8 cellular contexts compared by ENCODE assay signal in the genomic region with DNA sequence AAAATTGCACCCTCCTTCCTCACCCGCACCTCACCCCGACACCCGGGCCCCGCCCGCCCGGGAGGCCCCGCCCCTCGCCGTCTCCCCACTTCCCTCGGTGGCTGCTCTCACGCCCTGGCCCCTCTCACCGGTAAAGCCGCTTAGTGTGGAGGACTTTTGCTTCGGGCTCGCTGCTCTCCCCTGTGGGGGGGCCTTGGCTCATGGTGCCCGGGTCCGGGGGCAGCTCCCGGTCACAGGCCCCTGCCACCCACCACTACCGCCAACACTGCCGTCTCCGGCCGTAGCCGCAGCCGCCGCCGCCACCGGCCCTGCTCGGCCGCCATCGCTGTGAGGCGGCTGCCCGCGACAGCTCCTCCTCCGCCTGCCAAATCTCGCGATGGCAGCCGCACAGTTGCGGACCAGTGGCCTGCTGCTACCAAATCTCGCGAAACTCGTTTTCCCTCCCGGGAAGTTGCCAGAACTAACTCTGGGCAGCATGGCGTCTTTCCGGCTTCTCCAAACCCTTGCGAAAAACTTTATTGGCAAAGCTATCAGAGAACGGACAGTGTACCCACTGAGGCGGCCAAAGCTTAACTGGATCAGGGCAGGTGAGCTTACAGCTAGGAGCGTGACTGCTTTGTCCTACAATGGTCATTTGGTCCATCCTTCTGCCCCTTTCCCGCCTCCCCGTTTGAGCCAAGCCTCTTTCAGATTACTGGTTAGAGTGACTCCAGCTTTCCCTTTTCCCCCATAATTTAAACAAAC. TPM values are rescaled to one million over a fixed set of nuclear protein-coding genes. Genes with fewer than 3 reads are reported as not detected.
DNase-seq lines count a peak whose midpoint lies in the region; ATAC-seq, FAIRE-seq and TF ChIP-seq lines count a peak whose summit lies in the region.

A gene with protein sequence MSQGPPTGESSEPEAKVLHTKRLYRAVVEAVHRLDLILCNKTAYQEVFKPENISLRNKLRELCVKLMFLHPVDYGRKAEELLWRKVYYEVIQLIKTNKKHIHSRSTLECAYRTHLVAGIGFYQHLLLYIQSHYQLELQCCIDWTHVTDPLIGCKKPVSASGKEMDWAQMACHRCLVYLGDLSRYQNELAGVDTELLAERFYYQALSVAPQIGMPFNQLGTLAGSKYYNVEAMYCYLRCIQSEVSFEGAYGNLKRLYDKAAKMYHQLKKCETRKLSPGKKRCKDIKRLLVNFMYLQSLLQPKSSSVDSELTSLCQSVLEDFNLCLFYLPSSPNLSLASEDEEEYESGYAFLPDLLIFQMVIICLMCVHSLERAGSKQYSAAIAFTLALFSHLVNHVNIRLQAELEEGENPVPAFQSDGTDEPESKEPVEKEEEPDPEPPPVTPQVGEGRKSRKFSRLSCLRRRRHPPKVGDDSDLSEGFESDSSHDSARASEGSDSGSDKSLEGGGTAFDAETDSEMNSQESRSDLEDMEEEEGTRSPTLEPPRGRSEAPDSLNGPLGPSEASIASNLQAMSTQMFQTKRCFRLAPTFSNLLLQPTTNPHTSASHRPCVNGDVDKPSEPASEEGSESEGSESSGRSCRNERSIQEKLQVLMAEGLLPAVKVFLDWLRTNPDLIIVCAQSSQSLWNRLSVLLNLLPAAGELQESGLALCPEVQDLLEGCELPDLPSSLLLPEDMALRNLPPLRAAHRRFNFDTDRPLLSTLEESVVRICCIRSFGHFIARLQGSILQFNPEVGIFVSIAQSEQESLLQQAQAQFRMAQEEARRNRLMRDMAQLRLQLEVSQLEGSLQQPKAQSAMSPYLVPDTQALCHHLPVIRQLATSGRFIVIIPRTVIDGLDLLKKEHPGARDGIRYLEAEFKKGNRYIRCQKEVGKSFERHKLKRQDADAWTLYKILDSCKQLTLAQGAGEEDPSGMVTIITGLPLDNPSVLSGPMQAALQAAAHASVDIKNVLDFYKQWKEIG (minus strand): TSS at position 347 of the 744 bp plus-strand sequence. CDS start 145 bp downstream, at position 202.

- POLR2A ChIA-PET in T-cell (lab: Charles Lee): interaction anchor here (0.6 to 1.0 kb wide), 5 partner anchors 10 to 138 kb away, joined by 3 to 6 read pairs (median 3); a partner anchor contains a TSS

- TF ChIP-seq CTCF in type B pancreatic cell (conservative IDR thresholded peaks at IDR 0.05): no peak

- FAIRE-seq in GM12891 (lab: Jason Lieb, UNC): peak; percentile 97

- H3K4me3 Mint-ChIP-seq in T-cell: peak within 1 kb of the TSS; percentile 89 to 97 (median 97)
- peak within 1 kb of the TSS; percentile 93 for H3K4me3 Mint-ChIP-seq in type B pancreatic cell

- ATAC-seq in HG02840 (IDR thresholded peaks at IDR 0.05; ENCODE audit: low FRiP score, unreplicated experiment) (peak; percentile 88), T-cell (replicated peaks in 1 of 4) (peak; percentile 94 to 96 (median 94))

- H3K36me3 Mint-ChIP-seq in T-cell (peaks cover 10% of the 10 kb centered on the region), type B pancreatic cell (peaks cover 12% of the 10 kb centered on the region)

- no peaks in the 10 kb centered on the region for H3K27me3 Mint-ChIP-seq in T-cell
- no peaks in the 10 kb centered on the region for H3K27me3 Mint-ChIP-seq in type B pancreatic cell

- H3K27ac ChIP-seq in adipose tissue (ENCODE audit: low read depth, low read length): no peak within 1 kb of the TSS

- H3K4me1 Mint-ChIP-seq in T-cell: peaks cover 39 to 44% (median 42%) of the 10 kb centered on the region in 3 donors
- H3K4me1 Mint-ChIP-seq in type B pancreatic cell (ENCODE audit: unreplicated experiment): peaks cover 30% of the 10 kb centered on the region

- H3K27ac Mint-ChIP-seq in T-cell (peak within 1 kb of the TSS; percentile 95), type B pancreatic cell (peak within 1 kb of the TSS; percentile 97)

- 0 to 1% (median 0%) methylated on average over 49 to 50 of the region's 50 CpGs for WGBS in adipose tissue, 3 donors

- CTCF ChIA-PET in T-cell (lab: Charles Lee): interaction anchor here (0.5 to 2.0 kb wide), 10 partner anchors 13 to 1518 kb away, joined by 3 to 9 read pairs (median 4); a partner anchor contains a TSS

- no peaks in the 10 kb centered on the region for H3K9me3 Mint-ChIP-seq in T-cell
- no peaks in the 10 kb centered on the region for H3K9me3 Mint-ChIP-seq in type B pancreatic cell

- peak; percentile 90 for TF ChIP-seq POLR2A in GM12891 (IDR thresholded peaks at IDR 0.05; ENCODE audit: low read depth, low read length)

- intact Hi-C loops in cardiac septum (cut with DNase I): loop anchor here (5.0 kb wide), 1 partner anchor 120 kb away; no protein-coding TSS in a partner anchor

- DNase-seq in GM12891 (ENCODE audit: insufficient read length, low spot score) (peak; percentile 90), NCI-H1436 treated with DMSO at 0.1 percent for 48 hours (lab: John Stamatoyannopoulos, UW) (peak; percentile 81), T-cell (peak; percentile 89 to 97 (median 95)), cardiac septum (ENCODE audit: low spot score) (peak; percentile 98), pons (ENCODE audit: low spot score) (peak; percentile 97), type B pancreatic cell (ENCODE audit: extremely low spot score, unreplicated experiment) (peak; percentile 96)

TF ChIP-seq in GM12891, 5 proteins besides CTCF, POLR2A, EP300 and RAD21:
- peak; percentile 48 for TF ChIP-seq SPI1 (IDR thresholded peaks at IDR 0.05; ENCODE audit: low read depth, low read length)
- peak; percentile 91 for TF ChIP-seq TAF1 (IDR thresholded peaks at IDR 0.05; ENCODE audit: low read depth, low read length)
- no peak for TF ChIP-seq PAX5 (IDR thresholded peaks at IDR 0.05; ENCODE audit: insufficient read depth, low read length, severe bottlenecking)
- peak; percentile 72; the same call in 1 of the 2 replicates for TF ChIP-seq POU2F2 (IDR thresholded peaks at IDR 0.05; ENCODE audit: low read depth, low read length)
- peak; percentile 87; the same call in 1 of the 2 replicates for TF ChIP-seq POLR2AphosphoS5 (IDR thresholded peaks at IDR 0.05; ENCODE audit: low read depth, low read length)

RNA-seq across cellular contexts. Expression of the gene that starts here (rescaled TPM):
- 30.6 TPM for polyA plus RNA-seq in GM12891 (2012; ENCODE audit: low read depth, missing spikeins)
- total RNA-seq in T-cell (10 to 100 TPM; 60.5 to 84.2 (median 81.3) TPM), cardiac septum (112 TPM), type B pancreatic cell (ENCODE audit: low replicate concordance) (91.0 and 91.3 TPM in 2 replicates)
- polyA plus RNA-seq in adipose tissue: 10 to 100 TPM; 24.1 to 34.4 (median 28.3) TPM
